In genomic region chr11:121449626-121450025, GRCh38 we compare ENCODE assay signal across 20 cellular contexts. TPM values are rescaled to one million over a fixed set of nuclear protein-coding genes. Genes with fewer than 3 reads are reported as not detected.
A peak's percentile ranks its signal among the peaks of the same experiment; 100 is the strongest.
DNase-seq lines count a peak whose midpoint lies in the region; ATAC-seq and TF ChIP-seq lines count a peak whose summit lies in the region.
"Had no signal": no experiment of that assay in that cellular context is flagged by ENCODE, and none has a peak within 500 bp of the region (broad histone marks: within the 10 kb centered on the region; RNA-seq: fewer than 3 reads in every experiment).

No MANE protein-coding gene starts in this region.

- peak overlapping the region; percentile 8 for H3K4me3 ChIP-seq in CD8-positive, alpha-beta T cell (ENCODE audit: low read depth, low read length)
- H3K4me3 ChIP-seq: ascending aorta, gastroesophageal sphincter, SJSA1, vagina had no signal

- peak overlapping the region; percentile 92 for H3K27ac Mint-ChIP-seq in CD8-positive, alpha-beta T cell
- H3K27ac Mint-ChIP-seq in IgD-negative memory B cell (peak overlapping the region in 1 of 3 donors; percentile 75), natural killer cell (peak overlapping the region; percentile 98 to 99)
- peak overlapping the region; percentile 54 to 75 for H3K27ac Mint-ChIP-seq in activated naive CD4-positive, alpha-beta T cell treated with anti-CD3 and anti-CD28 coated beads, Interleukin-2, amount 50 U/mL, for 72 hours

- no peak for TF ChIP-seq CTCF in CD8-positive, alpha-beta T cell (IDR thresholded peaks at IDR 0.05)
- no peak for TF ChIP-seq CTCF in natural killer cell (IDR thresholded peaks at IDR 0.05)

- H3K36me3 Mint-ChIP-seq in CD8-positive, alpha-beta T cell, result peaks cover 61% of the 10 kb centered on the region
- H3K36me3 Mint-ChIP-seq in IgD-negative memory B cell (peaks cover 1% of the 10 kb centered on the region), natural killer cell (peaks cover 7% of the 10 kb centered on the region)
- peaks cover 32 to 39% of the 10 kb centered on the region in 2 donors for H3K36me3 Mint-ChIP-seq in activated naive CD4-positive, alpha-beta T cell treated with anti-CD3 and anti-CD28 coated beads, Interleukin-2, amount 50 U/mL, for 72 hours

- intact Hi-C loops in CD8-positive, alpha-beta T cell (cut with DNase I, micrococcal nuclease), result loop anchor here in 1 of 2 experiments (2.0 to 5.0 kb wide), 4 partner anchors 23 to 127 kb away; no protein-coding TSS in a partner anchor
- intact Hi-C loops in natural killer cell (cut with micrococcal nuclease), result loop anchor here (2.0 kb wide), 2 partner anchors 21 to 31 kb away; no protein-coding TSS in a partner anchor

- H3K4me3 Mint-ChIP-seq in CD8-positive, alpha-beta T cell, result peak overlapping the region; percentile 54
- H3K4me3 Mint-ChIP-seq in IgD-negative memory B cell, result peak overlapping the region in 3 of 4 donors; percentile 24 to 74 (median 53)
- H3K4me3 Mint-ChIP-seq in natural killer cell, result peak overlapping the region; percentile 74

- peaks cover 9% of the 10 kb centered on the region for H3K9me3 Mint-ChIP-seq in CD8-positive, alpha-beta T cell
- H3K9me3 Mint-ChIP-seq in IgD-negative memory B cell, result no peaks in the 10 kb centered on the region
- no peaks in the 10 kb centered on the region for H3K9me3 Mint-ChIP-seq in activated naive CD4-positive, alpha-beta T cell treated with anti-CD3 and anti-CD28 coated beads, Interleukin-2, amount 50 U/mL, for 72 hours
- no peaks in the 10 kb centered on the region for H3K9me3 Mint-ChIP-seq in natural killer cell

- H3K27ac ChIP-seq in CD8-positive, alpha-beta T cell (ENCODE audit: low read depth, low read length), result peak overlapping the region; percentile 86
- H3K27ac ChIP-seq: ascending aorta, epithelial cell of prostate, gastroesophageal sphincter, KMS-11, SJSA1, vagina had no signal

- H3K27me3 Mint-ChIP-seq in CD8-positive, alpha-beta T cell (ENCODE audit: low read depth), result no peaks in the 10 kb centered on the region
- H3K27me3 Mint-ChIP-seq in IgD-negative memory B cell, result peaks cover 22% of the 10 kb centered on the region
- H3K27me3 Mint-ChIP-seq in natural killer cell (ENCODE audit: low read depth in 2 of 2), result no peaks in the 10 kb centered on the region

- H3K27me3 ChIP-seq in CD8-positive, alpha-beta T cell (ENCODE audit: insufficient read depth, low read length), result no peaks in the 10 kb centered on the region
- H3K27me3 ChIP-seq: ascending aorta, gastroesophageal sphincter, vagina had no signal

- H3K4me1 Mint-ChIP-seq in CD8-positive, alpha-beta T cell (ENCODE audit: low read depth), result peaks cover 88% of the 10 kb centered on the region
- H3K4me1 Mint-ChIP-seq in IgD-negative memory B cell (peaks cover 26 to 70% (median 51%) of the 10 kb centered on the region in 3 donors), natural killer cell (peaks cover 71 to 78% of the 10 kb centered on the region in 2 donors)

- no peaks in the 10 kb centered on the region for H3K9me3 ChIP-seq in CD8-positive, alpha-beta T cell (ENCODE audit: low read length)
- H3K9me3 ChIP-seq: ascending aorta, gastroesophageal sphincter, SJSA1, vagina had no signal

- peak in 1 of 7 experiments; percentile 30 for DNase-seq in CD8-positive, alpha-beta T cell
- no peak for DNase-seq in activated naive CD4-positive, alpha-beta T cell treated with anti-CD3 and anti-CD28 coated beads, Interleukin-2, amount 50 U/mL, for 72 hours (ENCODE audit: low spot score in 2 of 2)
- DNase-seq in natural killer cell, result no peak
- DNase-seq in pons (ENCODE audit: low spot score), result no peak
- DNase-seq in HUDEP-2 (lab: John Stamatoyannopoulos, UW; ENCODE audit: unreplicated experiment in 76 of 76), result no peak
- DNase-seq in anterior cingulate cortex (lab: John Stamatoyannopoulos, UW), result no peak
- DNase-seq: activated CD8-positive, alpha-beta memory T cell treated with anti-CD3 and anti-CD28 coated beads, Interleukin-2, amount 50 U/mL, for 48 hours; mesenchymal stem cell; NCI-H1417; NCI-H345; nucleus accumbens; stimulated activated CD4-positive, alpha-beta T cell treated with anti-CD3 and anti-CD28 coated beads, Interleukin-4, amount 100 ng/mL, for 4 hours had no signal

- H3K4me1 ChIP-seq in CD8-positive, alpha-beta T cell (ENCODE audit: insufficient read depth, low read length), result peaks cover 77% of the 10 kb centered on the region

- ATAC-seq in CD8-positive, alpha-beta T cell, result no peak
- ATAC-seq in activated naive CD4-positive, alpha-beta T cell treated with anti-CD3 and anti-CD28 coated beads, Interleukin-2, amount 50 U/mL, for 72 hours, result peak in 1 of 2 donors; percentile 12
- ATAC-seq in natural killer cell, result no peak
- ATAC-seq: gastroesophageal sphincter, HCT116 had no signal

- POLR2A ChIA-PET in CD8-positive, alpha-beta T cell (lab: Charles Lee), result interaction anchor here (0.8 to 7.2 kb wide), 19 partner anchors 8 to 158 kb away, joined by 3 to 178 read pairs (median 6); partner anchors contain the start of gene SC5D

- CTCF ChIA-PET in CD8-positive, alpha-beta T cell (lab: Charles Lee), result interaction anchor here (0.9 to 2.4 kb wide), 9 partner anchors 12 to 142 kb away, joined by 3 to 11 read pairs (median 6); no protein-coding TSS in a partner anchor

- no peaks in the 10 kb centered on the region for H3K36me3 ChIP-seq in CD8-positive, alpha-beta T cell (ENCODE audit: insufficient read depth, low read length)
- H3K36me3 ChIP-seq: ascending aorta, gastroesophageal sphincter, SJSA1, vagina had no signal

RNA-seq across cellular contexts. Expression of gene SORL1, which starts 2.5 kb away (rescaled TPM):
- total RNA-seq in CD8-positive, alpha-beta T cell, result 100 to 1,000 TPM; 170 TPM
- 25.8 TPM for polyA plus RNA-seq in IgD-negative memory B cell
- total RNA-seq in activated naive CD4-positive, alpha-beta T cell treated with anti-CD3 and anti-CD28 coated beads, Interleukin-2, amount 50 U/mL, for 72 hours, result 100 to 1,000 TPM in 1 of 2 donors, 10 to 100 TPM in 1; 90.4 to 139 TPM
- total RNA-seq in natural killer cell, result 100 to 1,000 TPM; 386 to 519 (median 456) TPM
